13 cellular contexts compared by ENCODE assay signal in genomic region chr9:137195525-137196220, GRCh38. TPM values are rescaled to one million over a fixed set of nuclear protein-coding genes. Genes with fewer than 3 reads are reported as not detected.
DNase-seq lines count a peak whose midpoint lies in the region; ATAC-seq and TF ChIP-seq lines count a peak whose summit lies in the region.
"Had no signal": no experiment of that assay in that cellular context is flagged by ENCODE, and none has a peak within 500 bp of the region (broad histone marks: within the 10 kb centered on the region; RNA-seq: fewer than 3 reads in every experiment).

No MANE protein-coding gene starts in this region.

- H3K27me3 ChIP-seq in RWPE2 (ENCODE audit: insufficient read depth, poor library complexity, severe bottlenecking), result no peaks in the 10 kb centered on the region
- H3K27me3 ChIP-seq in brain microvascular endothelial cell (replicated peaks), result no peaks in the 10 kb centered on the region
- H3K27me3 ChIP-seq: uterus had no signal

- peaks cover 18% of the 10 kb centered on the region for H3K4me1 ChIP-seq in RWPE2 (ENCODE audit: insufficient read depth, poor library complexity, severe bottlenecking)
- peaks cover 57% of the 10 kb centered on the region for H3K4me1 ChIP-seq in mucosa of descending colon (ENCODE audit: low read depth)

- no peak for TF ChIP-seq CTCF in RWPE2 (IDR thresholded peaks at IDR 0.05; ENCODE audit: poor library complexity, severe bottlenecking)
- TF ChIP-seq CTCF in mucosa of descending colon (IDR thresholded peaks at IDR 0.05), result no peak
- no peak for TF ChIP-seq CTCF in brain microvascular endothelial cell (IDR thresholded peaks at IDR 0.05; ENCODE audit: low read depth, low read length, missing control alignments)

- H3K4me3 ChIP-seq in RWPE2 (ENCODE audit: severe bottlenecking) (no peak overlapping the region), mucosa of descending colon (no peak overlapping the region), brain microvascular endothelial cell (ENCODE audit: low read depth, low read length) (no peak overlapping the region)
- H3K4me3 ChIP-seq: psoas muscle, uterus had no signal

- H3K9me3 ChIP-seq in RWPE2 (ENCODE audit: severe bottlenecking) (no peaks in the 10 kb centered on the region), mucosa of descending colon (no peaks in the 10 kb centered on the region)
- H3K9me3 ChIP-seq: psoas muscle, uterus had no signal

- intact Hi-C loops in mucosa of descending colon (cut with DNase I, micrococcal nuclease), result no loop called here

- ATAC-seq in RWPE2 (ENCODE audit: low read depth) (peak; percentile 10; the same call in 1 of the 3 replicates), mucosa of descending colon (peak; percentile 72), GM19397 (IDR thresholded peaks at IDR 0.05; ENCODE audit: unreplicated experiment) (no peak), GM21737 (IDR thresholded peaks at IDR 0.05; ENCODE audit: unreplicated experiment) (no peak)
- ATAC-seq: left cardiac atrium, psoas muscle had no signal

- peaks cover 6% of the 10 kb centered on the region; the same call in 1 of the 2 replicates for H3K36me3 ChIP-seq in RWPE2 (ENCODE audit: low read depth)
- H3K36me3 ChIP-seq in mucosa of descending colon (ENCODE audit: low read depth), result peaks cover under 1% of the 10 kb centered on the region
- H3K36me3 ChIP-seq in brain microvascular endothelial cell (replicated peaks), result peaks cover 8% of the 10 kb centered on the region
- H3K36me3 ChIP-seq: uterus had no signal

- peak overlapping the region; percentile 25 for H3K27ac ChIP-seq in RWPE2 (ENCODE audit: poor library complexity, severe bottlenecking)
- H3K27ac ChIP-seq in brain microvascular endothelial cell, result no peak overlapping the region
- H3K27ac ChIP-seq: HL-60, psoas muscle, uterus had no signal

- DNase-seq in D341Med (ENCODE audit: low spot score) (peak; percentile 70), NCI-H146 treated with DMSO at 0.1 percent for 48 hours (lab: John Stamatoyannopoulos, UW; ENCODE audit: unreplicated experiment) (peak; percentile 73), RWPE2 (ENCODE audit: low spot score) (no peak), mucosa of descending colon (peak; percentile 90 to 94 (median 94)), T-helper 9 cell (no peak), brain microvascular endothelial cell (no peak)
- DNase-seq: CD4-positive, CD25-positive, alpha-beta regulatory T cell; left cardiac atrium; psoas muscle; uterus had no signal

- in situ Hi-C loops in brain microvascular endothelial cell (cut with HindIII; ENCODE audit: low pct_ligation_motif_present, low sequenced_read_pairs), result no loop called here

RNA-seq across cellular contexts. Expression of gene TPRN, which starts 4.9 kb away (rescaled TPM):
- total RNA-seq in mucosa of descending colon, result 100 to 1,000 TPM in 2 of 3 donors, 10 to 100 TPM in 1; 73.8 to 170 (median 122) TPM

RNA-seq across cellular contexts. Expression of gene SSNA1, which starts 7.2 kb away (rescaled TPM):
- total RNA-seq in mucosa of descending colon, result 10 to 100 TPM; 56.7 to 71.1 (median 64.0) TPM

RNA-seq across cellular contexts. Expression of gene ANAPC2, which starts 7.3 kb away (rescaled TPM):
- 10 to 100 TPM; 60.8 to 65.9 (median 61.7) TPM for total RNA-seq in mucosa of descending colon

RNA-seq across cellular contexts. Expression of gene TMEM203, which starts 9.8 kb away (rescaled TPM):
- 10 to 100 TPM; 30.6 to 40.4 (median 40.0) TPM for total RNA-seq in mucosa of descending colon

RNA-seq across cellular contexts. Expression of gene NDOR1, which starts 9.8 kb away (rescaled TPM):
- total RNA-seq in mucosa of descending colon, result 10 to 100 TPM; 15.9 to 19.7 (median 19.0) TPM

Comparison
In these comparisons a context has a peak if more than half of its experiments do, and no peak if none do; other contexts are left out.
1. DNase-seq: peak in D341Med (single experiment), NCI-H146 treated with DMSO at 0.1 percent for 48 hours (single experiment) and mucosa of descending colon (3 of 3); none in RWPE2 (single experiment), T-helper 9 cell (single experiment) and brain microvascular endothelial cell (single experiment).
2. ATAC-seq: peak in RWPE2 (single experiment) and mucosa of descending colon (single experiment); none in GM19397 (single experiment) and GM21737 (single experiment).